13 cellular contexts compared by ENCODE assay signal in the genomic region with DNA sequence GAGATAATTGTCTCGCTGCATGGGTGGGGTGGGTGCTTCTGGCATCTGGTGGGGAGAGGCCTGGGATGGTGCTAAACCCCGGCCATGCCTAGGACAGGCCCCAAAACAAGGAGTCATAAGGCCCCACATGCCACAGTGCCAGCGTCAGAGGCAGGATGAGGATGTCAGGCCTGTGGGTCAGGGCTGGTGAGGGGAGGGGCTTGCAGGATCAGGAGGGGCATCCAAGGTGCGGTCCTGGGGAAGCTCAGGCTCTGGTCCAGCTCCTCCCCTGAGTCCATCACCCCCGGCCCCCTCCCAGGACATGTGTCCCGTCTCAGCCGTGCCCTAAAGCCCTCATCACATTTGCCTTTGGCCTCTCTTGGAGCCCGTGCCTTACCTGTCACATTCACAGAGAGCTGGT. TPM values are rescaled to one million over a fixed set of nuclear protein-coding genes. Genes with fewer than 3 reads are reported as not detected.
"Had no signal": no experiment of that assay in that cellular context is flagged by ENCODE, and none has a peak within 500 bp of the region (broad histone marks: within the 10 kb centered on the region; RNA-seq: fewer than 3 reads in every experiment).

No MANE protein-coding gene starts in this region.

RNA-seq across cellular contexts. Expression of gene SIGLEC12, which starts 0.7 kb away (rescaled TPM):
- total RNA-seq: hepatocyte, left ventricle myocardium superior, lung microvascular endothelial cell, pulmonary artery endothelial cell, sciatic nerve, skeletal muscle tissue, suprapubic skin had no signal

RNA-seq across cellular contexts. Expression of gene CEACAM18, which starts 22.6 kb away (rescaled TPM):
- total RNA-seq: dorsolateral prefrontal cortex, hepatocyte, kidney, left cardiac atrium, left ventricle myocardium superior, lung microvascular endothelial cell, osteoblast, pulmonary artery endothelial cell, sciatic nerve, skeletal muscle tissue, spleen, suprapubic skin, thyroid gland had no signal

RNA-seq across cellular contexts. Expression of gene SIGLEC6, which starts 30.5 kb away (rescaled TPM):
- total RNA-seq: hepatocyte, lung microvascular endothelial cell, osteoblast, pulmonary artery endothelial cell, thyroid gland had no signal

RNA-seq across cellular contexts. Expression of gene SIGLEC8, which starts 42.7 kb away (rescaled TPM):
- total RNA-seq: lung microvascular endothelial cell, osteoblast, pulmonary artery endothelial cell had no signal
